Comparison of ENCODE assay signal across 8 cellular contexts in genomic region chr19:36113895-36114762, GRCh38. TPM values are rescaled to one million over a fixed set of nuclear protein-coding genes. Genes with fewer than 3 reads are reported as not detected.
DNase-seq lines count a peak whose midpoint lies in the region; ATAC-seq and TF ChIP-seq lines count a peak whose summit lies in the region.

No MANE protein-coding gene starts in this region.

- peak overlapping the region; percentile 94 for H3K4me3 ChIP-seq in MM.1S (ENCODE audit: low read length)
- H3K4me3 ChIP-seq in right atrium auricular region, result peak overlapping the region; percentile 66 to 90
- H3K4me3 ChIP-seq in rectal smooth muscle tissue (ENCODE audit: low read length), result peak overlapping the region; percentile 96

- no peaks in the 10 kb centered on the region for H3K9me2 ChIP-seq in MM.1S (replicated peaks; ENCODE audit: insufficient read depth, low read length)

- peak overlapping the region; percentile 92 to 99 for H3K27ac Mint-ChIP-seq in activated naive CD4-positive, alpha-beta T cell treated with anti-CD3 and anti-CD28 coated beads, Interleukin-2, amount 50 U/mL, for 72 hours

- peaks cover 20 to 23% of the 10 kb centered on the region in 2 donors for H3K36me3 Mint-ChIP-seq in activated naive CD4-positive, alpha-beta T cell treated with anti-CD3 and anti-CD28 coated beads, Interleukin-2, amount 50 U/mL, for 72 hours

- no peaks in the 10 kb centered on the region for H3K36me3 ChIP-seq in MM.1S (replicated peaks; ENCODE audit: insufficient read depth, low read length)
- peaks cover 38% of the 10 kb centered on the region for H3K36me3 ChIP-seq in right atrium auricular region
- H3K36me3 ChIP-seq in rectal smooth muscle tissue (ENCODE audit: control insufficient read depth, insufficient read depth, low read length), result peaks cover 3% of the 10 kb centered on the region

- peak; percentile 15 for DNase-seq in stimulated activated CD8-positive, alpha-beta memory T cell treated with anti-CD3 and anti-CD28 coated beads, Interleukin-7, amount 100 ng/mL, for 24 hours (ENCODE audit: low read depth)
- DNase-seq in stimulated activated CD8-positive, alpha-beta memory T cell treated with anti-CD3 and anti-CD28 coated beads, Interleukin-4, amount 100 ng/mL, for 48 hours, result no peak
- DNase-seq in MM.1S (no peak), right atrium auricular region (ENCODE audit: low spot score) (no peak), NCI-H128 (lab: John Stamatoyannopoulos, UW; ENCODE audit: unreplicated experiment) (no peak)
- peak in 1 of 2 donors; percentile 69 for DNase-seq in activated naive CD4-positive, alpha-beta T cell treated with anti-CD3 and anti-CD28 coated beads, Interleukin-2, amount 50 U/mL, for 72 hours (ENCODE audit: low spot score in 2 of 2)
- no peak for DNase-seq in effector CD8-positive, alpha-beta T cell (lab: John Stamatoyannopoulos, UW)

- H3K4me1 ChIP-seq in MM.1S (ENCODE audit: low read length) (peaks cover 10% of the 10 kb centered on the region; the same call in 1 of the 2 replicates), right atrium auricular region (peaks cover 0 to 23% of the 10 kb centered on the region in 2 donors), rectal smooth muscle tissue (ENCODE audit: control insufficient read depth, insufficient read depth, low read length) (peaks cover 10% of the 10 kb centered on the region)

- H3K27ac ChIP-seq in MM.1S (ENCODE audit: low read length), result peak overlapping the region; percentile 83; the same call in 1 of the 2 replicates
- peak overlapping the region; percentile 89 to 94 for H3K27ac ChIP-seq in right atrium auricular region
- peak overlapping the region; percentile 88 for H3K27ac ChIP-seq in rectal smooth muscle tissue (ENCODE audit: low read depth, low read length)

- no peaks in the 10 kb centered on the region for H3F3A ChIP-seq in MM.1S (ENCODE audit: insufficient read depth, low read length)

- no peaks in the 10 kb centered on the region for H3K9me3 ChIP-seq in MM.1S (replicated peaks; ENCODE audit: insufficient read depth, low read length)
- H3K9me3 ChIP-seq in right atrium auricular region, result no peaks in the 10 kb centered on the region

- H3K4me2 ChIP-seq in MM.1S (ENCODE audit: low read depth, low read length), result peak overlapping the region; percentile 93

- H3K9me3 Mint-ChIP-seq in activated naive CD4-positive, alpha-beta T cell treated with anti-CD3 and anti-CD28 coated beads, Interleukin-2, amount 50 U/mL, for 72 hours, result no peaks in the 10 kb centered on the region

- peak overlapping the region; percentile 86 for H2AFZ ChIP-seq in MM.1S (ENCODE audit: low read length)

- no peaks in the 10 kb centered on the region for H4K20me1 ChIP-seq in MM.1S (ENCODE audit: insufficient read depth, low read length)

- TF ChIP-seq CTCF in MM.1S (IDR thresholded peaks at IDR 0.05; ENCODE audit: low read length) (no peak), right atrium auricular region (IDR thresholded peaks at IDR 0.05) (no peak)

- H3K27me3 ChIP-seq in MM.1S (replicated peaks; ENCODE audit: insufficient read depth, low read length) (no peaks in the 10 kb centered on the region), right atrium auricular region (no peaks in the 10 kb centered on the region), rectal smooth muscle tissue (ENCODE audit: control insufficient read depth, insufficient read depth, low read length) (no peaks in the 10 kb centered on the region)

- ATAC-seq in activated naive CD4-positive, alpha-beta T cell treated with anti-CD3 and anti-CD28 coated beads, Interleukin-2, amount 50 U/mL, for 72 hours, result no peak

- peaks cover 23% of the 10 kb centered on the region for H3K79me2 ChIP-seq in MM.1S (ENCODE audit: low read length)

- peak overlapping the region; percentile 83 for H3K9ac ChIP-seq in MM.1S (ENCODE audit: low read length)
- H3K9ac ChIP-seq in rectal smooth muscle tissue (ENCODE audit: low read length), result peak overlapping the region; percentile 64

RNA-seq across cellular contexts. Expression of gene POLR2I, which starts 0.5 kb away (rescaled TPM):
- total RNA-seq in activated naive CD4-positive, alpha-beta T cell treated with anti-CD3 and anti-CD28 coated beads, Interleukin-2, amount 50 U/mL, for 72 hours, result 10 to 100 TPM; 39.1 to 66.3 TPM
- 100 to 1,000 TPM in 1 of 2 donors, 10 to 100 TPM in 1; 76.9 to 121 TPM for total RNA-seq in right atrium auricular region

RNA-seq across cellular contexts. Expression of gene TBCB, which starts 1.1 kb away (rescaled TPM):
- 100 to 1,000 TPM in 1 of 2 donors, 10 to 100 TPM in 1; 94.4 to 107 TPM for total RNA-seq in activated naive CD4-positive, alpha-beta T cell treated with anti-CD3 and anti-CD28 coated beads, Interleukin-2, amount 50 U/mL, for 72 hours
- total RNA-seq in right atrium auricular region, result 100 to 1,000 TPM; 107 to 110 TPM

RNA-seq across cellular contexts. Expression of gene OVOL3, which starts 3.2 kb away (rescaled TPM):
- total RNA-seq in activated naive CD4-positive, alpha-beta T cell treated with anti-CD3 and anti-CD28 coated beads, Interleukin-2, amount 50 U/mL, for 72 hours, result not detected
- not detected for total RNA-seq in right atrium auricular region

RNA-seq across cellular contexts. Expression of gene CAPNS1, which starts 25.7 kb away (rescaled TPM):
- total RNA-seq in activated naive CD4-positive, alpha-beta T cell treated with anti-CD3 and anti-CD28 coated beads, Interleukin-2, amount 50 U/mL, for 72 hours, result 100 to 1,000 TPM; 234 to 377 TPM
- total RNA-seq in right atrium auricular region, result 100 to 1,000 TPM; 222 to 238 TPM

RNA-seq across cellular contexts. Expression of gene COX7A1, which starts 38.1 kb away (rescaled TPM):
- total RNA-seq in activated naive CD4-positive, alpha-beta T cell treated with anti-CD3 and anti-CD28 coated beads, Interleukin-2, amount 50 U/mL, for 72 hours, result not detected
- total RNA-seq in right atrium auricular region, result 100 to 1,000 TPM; 136 to 347 TPM
